In genomic region chr7:143287321-143287934, GRCh38 we compare ENCODE assay signal across 2 cellular contexts.
TF ChIP-seq lines count a peak whose summit lies in the region.

No MANE protein-coding gene starts in this region.

TF ChIP-seq in SK-N-SH, 30 proteins besides CTCF, POLR2A, EP300 and RAD21 (continued from another document):
- TF ChIP-seq SIN3A (IDR thresholded peaks at IDR 0.05; ENCODE audit: borderline replicate concordance, low read depth, low read length), result no peak
- no peak for TF ChIP-seq REST (IDR thresholded peaks at IDR 0.05; ENCODE audit: low read depth, low read length)
- no peak for TF ChIP-seq GABPA (IDR thresholded peaks at IDR 0.05; ENCODE audit: low read depth)
- no peak for TF ChIP-seq CHD2 (IDR thresholded peaks at IDR 0.05; ENCODE audit: low read length, partially characterized antibody)

TF ChIP-seq in SK-N-SH treated with all-trans-retinoic acid at 6 μM for 48 hours, 23 proteins besides CTCF, POLR2A, EP300 and RAD21 (continued from another document):
- TF ChIP-seq POU6F1 (CRISPR knock-in tag; IDR thresholded peaks at IDR 0.05; ENCODE audit: borderline replicate concordance, low read depth) (no peak), BACH2 (CRISPR knock-in tag; IDR thresholded peaks at IDR 0.05; ENCODE audit: borderline replicate concordance) (no peak)
- TF ChIP-seq, protein P1, sequence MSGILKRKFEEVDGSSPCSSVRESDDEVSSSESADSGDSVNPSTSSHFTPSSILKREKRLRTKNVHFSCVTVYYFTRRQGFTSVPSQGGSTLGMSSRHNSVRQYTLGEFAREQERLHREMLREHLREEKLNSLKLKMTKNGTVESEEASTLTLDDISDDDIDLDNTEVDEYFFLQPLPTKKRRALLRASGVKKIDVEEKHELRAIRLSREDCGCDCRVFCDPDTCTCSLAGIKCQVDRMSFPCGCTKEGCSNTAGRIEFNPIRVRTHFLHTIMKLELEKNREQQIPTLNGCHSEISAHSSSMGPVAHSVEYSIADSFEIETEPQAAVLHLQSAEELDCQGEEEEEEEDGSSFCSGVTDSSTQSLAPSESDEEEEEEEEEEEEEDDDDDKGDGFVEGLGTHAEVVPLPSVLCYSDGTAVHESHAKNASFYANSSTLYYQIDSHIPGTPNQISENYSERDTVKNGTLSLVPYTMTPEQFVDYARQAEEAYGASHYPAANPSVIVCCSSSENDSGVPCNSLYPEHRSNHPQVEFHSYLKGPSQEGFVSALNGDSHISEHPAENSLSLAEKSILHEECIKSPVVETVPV (CRISPR knock-in tag; IDR thresholded peaks at IDR 0.05), result no peak
TF ChIP-seq in SK-N-SH treated with all-trans-retinoic acid at 6 μM for 48 hours: peak in this region for 0.
